Comparison of ENCODE assay signal across 9 cellular contexts in genomic region chr4:15149842-15150592, GRCh38.
DNase-seq lines count a peak whose midpoint lies in the region; ATAC-seq and TF ChIP-seq lines count a peak whose summit lies in the region.
"Had no signal": no experiment of that assay in that cellular context is flagged by ENCODE, and none has a peak within 500 bp of the region (broad histone marks: within the 10 kb centered on the region; RNA-seq: fewer than 3 reads in every experiment).

No MANE protein-coding gene starts in this region.

- 46% methylated on average over 9 of the region's 9 CpGs for WGBS in hepatocyte (ENCODE audit: low lambda C conversion rate, missing lambda C conversion rate)

- H3K36me3 ChIP-seq in hepatocyte (replicated peaks; ENCODE audit: insufficient read depth, low read depth) (no peaks in the 10 kb centered on the region), skeletal muscle satellite cell (ENCODE audit: insufficient read depth, low read length) (no peaks in the 10 kb centered on the region)

- no peaks in the 10 kb centered on the region for H3K9me2 ChIP-seq in hepatocyte (replicated peaks; ENCODE audit: insufficient read depth)

- peak; percentile 73 for ATAC-seq in HG02852 (IDR thresholded peaks at IDR 0.05; ENCODE audit: unreplicated experiment)

- H3K4me1 ChIP-seq in hepatocyte (ENCODE audit: insufficient read depth) (peaks cover 11% of the 10 kb centered on the region), skeletal muscle satellite cell (ENCODE audit: control insufficient read depth, insufficient read depth, low read length) (peaks cover 18% of the 10 kb centered on the region)

- peak; percentile 10 for TF ChIP-seq CTCF in hepatocyte (IDR thresholded peaks at IDR 0.05; ENCODE audit: poor library complexity)

- H2AFZ ChIP-seq in hepatocyte, result no peak overlapping the region

- peak overlapping the region; percentile 40 for H3K9ac ChIP-seq in skeletal muscle satellite cell (ENCODE audit: low read depth, low read length)

- DNase-seq in SIG-M5 treated with dmso at 0.1 percent for 504 hours (lab: John Stamatoyannopoulos, UW; ENCODE audit: unreplicated experiment) (peak; percentile 30), SIG-M5 (lab: John Stamatoyannopoulos, UW) (no peak), NCI-H1105 treated with DMSO at 0.1 percent for 48 hours (lab: John Stamatoyannopoulos, UW) (peak; percentile 65), astrocyte of the hippocampus (ENCODE audit: low read depth, low spot score) (peak; percentile 91), hepatocyte (ENCODE audit: low spot score) (peak; percentile 82)
- no peak for DNase-seq in activated CD4-positive, alpha-beta T cell treated with anti-CD3 and anti-CD28 coated beads, Interleukin-2, amount 50 U/mL, for 48 hours
- DNase-seq: DND-41 had no signal

- H3K9me3 ChIP-seq in hepatocyte (ENCODE audit: low read depth) (no peaks in the 10 kb centered on the region), skeletal muscle satellite cell (replicated peaks; ENCODE audit: low read length) (no peaks in the 10 kb centered on the region)

- H4K20me1 ChIP-seq in hepatocyte (ENCODE audit: insufficient read depth, poor library complexity, severe bottlenecking), result no peaks in the 10 kb centered on the region

- no peak overlapping the region for H3K4me2 ChIP-seq in hepatocyte
- peak overlapping the region; percentile 46 for H3K4me2 ChIP-seq in skeletal muscle satellite cell (ENCODE audit: low read length)

- H3K27ac ChIP-seq in hepatocyte, result no peak overlapping the region

- no peaks in the 10 kb centered on the region for H3K27me3 ChIP-seq in hepatocyte
- no peaks in the 10 kb centered on the region for H3K27me3 ChIP-seq in skeletal muscle satellite cell (ENCODE audit: control insufficient read depth, insufficient read depth, low read length)

- no peaks in the 10 kb centered on the region for H3K79me2 ChIP-seq in hepatocyte

- H3K4me3 ChIP-seq in hepatocyte, result no peak overlapping the region
- peak overlapping the region; percentile 11 for H3K4me3 ChIP-seq in skeletal muscle satellite cell (ENCODE audit: low read length)

Comparison
In these comparisons a context has a peak if more than half of its experiments do, and no peak if none do; other contexts are left out.
1. DNase-seq: peak in SIG-M5 treated with dmso at 0.1 percent for 504 hours (single experiment), NCI-H1105 treated with DMSO at 0.1 percent for 48 hours (single experiment), astrocyte of the hippocampus (single experiment) and hepatocyte (single experiment); none in SIG-M5 (single experiment) and activated CD4-positive, alpha-beta T cell treated with anti-CD3 and anti-CD28 coated beads, Interleukin-2, amount 50 U/mL, for 48 hours (0 of 2).